Comparison of ENCODE assay signal across 8 cellular contexts in the genomic region with DNA sequence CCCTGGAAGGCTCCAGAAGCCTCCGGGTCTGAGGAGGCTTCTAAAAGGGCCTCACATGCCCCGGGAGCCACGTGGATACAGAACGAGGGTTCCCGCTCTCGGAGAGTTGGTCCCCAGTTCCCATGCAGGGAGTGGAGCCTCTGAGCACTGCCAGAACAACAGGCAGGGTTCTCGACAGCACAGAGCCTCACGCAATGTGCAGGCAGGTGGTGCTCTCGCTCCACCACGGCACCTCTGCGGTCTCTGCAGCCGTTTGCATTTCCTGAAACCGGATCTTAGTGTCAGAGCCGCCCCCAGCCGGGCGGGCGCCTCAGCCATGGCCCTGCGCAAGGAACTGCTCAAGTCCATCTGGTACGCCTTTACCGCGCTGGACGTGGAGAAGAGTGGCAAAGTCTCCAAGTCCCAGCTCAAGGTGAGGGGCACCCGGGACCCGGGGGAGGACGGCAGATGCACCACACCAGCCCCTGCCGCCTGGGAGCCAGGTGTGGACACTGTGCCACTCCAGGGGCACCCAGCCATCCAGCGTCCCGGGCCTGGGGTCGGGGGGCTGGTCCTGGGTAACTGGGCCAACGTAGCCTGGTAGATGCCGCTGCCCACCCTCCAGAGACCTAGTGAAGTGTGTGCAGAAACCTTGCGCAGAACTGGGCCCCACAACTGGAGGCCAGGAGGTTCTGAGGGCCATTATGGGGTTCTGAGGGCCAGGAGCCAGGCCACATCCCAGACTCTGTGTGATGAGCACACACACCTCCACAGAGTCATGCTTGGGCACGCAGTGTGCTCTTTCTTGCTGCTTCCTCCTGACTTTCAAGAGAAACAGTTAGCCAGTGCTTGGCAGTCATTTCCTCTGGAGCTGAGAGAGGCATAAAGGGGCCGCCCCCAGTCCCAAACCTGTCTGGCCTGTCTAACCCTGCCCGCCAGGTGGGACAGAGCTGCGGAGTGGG. TPM values are rescaled to one million over a fixed set of nuclear protein-coding genes. Genes with fewer than 3 reads are reported as not detected.
DNase-seq lines count a peak whose midpoint lies in the region; ATAC-seq, FAIRE-seq and TF ChIP-seq lines count a peak whose summit lies in the region.

A gene with protein sequence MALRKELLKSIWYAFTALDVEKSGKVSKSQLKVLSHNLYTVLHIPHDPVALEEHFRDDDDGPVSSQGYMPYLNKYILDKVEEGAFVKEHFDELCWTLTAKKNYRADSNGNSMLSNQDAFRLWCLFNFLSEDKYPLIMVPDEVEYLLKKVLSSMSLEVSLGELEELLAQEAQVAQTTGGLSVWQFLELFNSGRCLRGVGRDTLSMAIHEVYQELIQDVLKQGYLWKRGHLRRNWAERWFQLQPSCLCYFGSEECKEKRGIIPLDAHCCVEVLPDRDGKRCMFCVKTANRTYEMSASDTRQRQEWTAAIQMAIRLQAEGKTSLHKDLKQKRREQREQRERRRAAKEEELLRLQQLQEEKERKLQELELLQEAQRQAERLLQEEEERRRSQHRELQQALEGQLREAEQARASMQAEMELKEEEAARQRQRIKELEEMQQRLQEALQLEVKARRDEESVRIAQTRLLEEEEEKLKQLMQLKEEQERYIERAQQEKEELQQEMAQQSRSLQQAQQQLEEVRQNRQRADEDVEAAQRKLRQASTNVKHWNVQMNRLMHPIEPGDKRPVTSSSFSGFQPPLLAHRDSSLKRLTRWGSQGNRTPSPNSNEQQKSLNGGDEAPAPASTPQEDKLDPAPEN (plus strand): TSS at position 278 of the 941 bp plus-strand sequence. CDS start 39 bp downstream, at position 317.

- H3K9me3 ChIP-seq in mammary epithelial cell (replicated peaks; ENCODE audit: insufficient read depth, low read length) (no peaks in the 10 kb centered on the region), kidney (ENCODE audit: control insufficient read depth in 1 of 2, low read length in 2 of 2) (no peaks in the 10 kb centered on the region)

- ATAC-seq in GM18505 (IDR thresholded peaks at IDR 0.05; ENCODE audit: unreplicated experiment) (peak; percentile 66), HG02981 (IDR thresholded peaks at IDR 0.05; ENCODE audit: unreplicated experiment) (peak; percentile 81)

- dilution Hi-C loops in mammary epithelial cell (cut with HindIII; ENCODE audit: low sequenced_read_pairs), result no loop called here

- TF ChIP-seq CTCF in VCaP (conservative IDR thresholded peaks at IDR 0.05) (peak; percentile 91), mammary epithelial cell (conservative IDR thresholded peaks at IDR 0.05 in 1 of 2, IDR thresholded peaks at IDR 0.05 in 1 of 2; ENCODE audit: extremely low read depth in 1 of 2, insufficient read depth in 1 of 2, low read depth in 1 of 2, low read length in 2 of 2) (peak; percentile 92 to 98), kidney (IDR thresholded peaks at IDR 0.05; ENCODE audit: borderline replicate concordance, extremely low read depth, insufficient read depth) (peak; percentile 68)

- in situ Hi-C loops in mammary epithelial cell (cut with MboI; ENCODE audit: low sequenced_read_pairs in 2 of 2), result loop anchor here in 1 of 2 donors (5.0 to 25.0 kb wide), 2 partner anchors 169 to 439 kb away; a partner anchor contains a TSS

- H3K4me1 ChIP-seq in mammary epithelial cell (ENCODE audit: insufficient read depth, low read length), result peaks cover 35% of the 10 kb centered on the region
- peaks cover 0 to 10% of the 10 kb centered on the region in 2 donors for H3K4me1 ChIP-seq in kidney (ENCODE audit: control insufficient read depth in 1 of 2, insufficient read depth in 1 of 2, low read depth in 1 of 2, low read length in 2 of 2)

- 3% methylated on average over 31 of the region's 36 CpGs for WGBS in mammary epithelial cell (ENCODE audit: low coverage, missing lambda C conversion rate)

- H3K27me3 ChIP-seq in mammary epithelial cell (ENCODE audit: insufficient read depth, low read length), result no peaks in the 10 kb centered on the region

- TF ChIP-seq POLR2A in GM18505 (IDR thresholded peaks at IDR 0.05; ENCODE audit: borderline replicate concordance, extremely low read depth, insufficient read depth, insufficient read length), result peak; percentile 82

- H3K36me3 ChIP-seq in mammary epithelial cell (ENCODE audit: insufficient read depth, low read length) (no peaks in the 10 kb centered on the region), kidney (ENCODE audit: control insufficient read depth in 1 of 2, insufficient read depth in 2 of 2, low read length in 2 of 2) (peaks cover 9 to 11% of the 10 kb centered on the region in 2 donors)

- H3K9ac ChIP-seq in mammary epithelial cell (ENCODE audit: insufficient read depth, low read length) (peak within 1 kb of the TSS; percentile 88), kidney (ENCODE audit: low read length in 2 of 2) (peak within 1 kb of the TSS in 1 of 2 donors; percentile 9)

- intact Hi-C loops in mammary epithelial cell (cut with micrococcal nuclease) (loop anchor here (1.0 to 2.0 kb wide), 7 partner anchors 29 to 439 kb away; a partner anchor contains a TSS), kidney (cut with DNase I) (no loop called here)

- no peak for FAIRE-seq in kidney (lab: Jason Lieb, UNC)

- H3K4me3 ChIP-seq in mammary epithelial cell (replicated peaks in 1 of 3; ENCODE audit: insufficient read depth in 1 of 3, low read depth in 2 of 3, low read length in 3 of 3) (peak within 1 kb of the TSS; percentile 66 to 85 (median 76)), kidney (ENCODE audit: low read length in 2 of 2) (peak within 1 kb of the TSS; percentile 30 to 37)

- CTCF ChIA-PET in mammary epithelial cell (lab: Charles Lee; ENCODE audit: low non-redundant PET), result interaction anchor here (0.7 kb wide), 1 partner anchor 225 kb away, joined by 4 read pairs; no protein-coding TSS in a partner anchor

- no peaks in the 10 kb centered on the region for H4K20me1 ChIP-seq in mammary epithelial cell (ENCODE audit: insufficient read depth, low read length)

- H3K79me2 ChIP-seq in mammary epithelial cell (ENCODE audit: insufficient read depth, low read length), result peaks cover 39% of the 10 kb centered on the region

- DNase-seq in NCI-H2107 treated with DMSO at 0.1 percent for 48 hours (lab: John Stamatoyannopoulos, UW; ENCODE audit: unreplicated experiment) (peak; percentile 69), mammary epithelial cell (peak; percentile 90), kidney (peak; percentile 92), foreskin melanocyte (no peak)
- DNase-seq in stimulated activated CD4-positive, alpha-beta T cell treated with anti-CD3 and anti-CD28 coated beads, Interleukin-1b, Interleukin-23, amount 100 ng/mL, for 24 hours (ENCODE audit: low read depth in 4 of 4, low spot score in 1 of 4), result peak; percentile 59 to 79 (median 73)

- H2AFZ ChIP-seq in mammary epithelial cell (ENCODE audit: low read depth, low read length), result peak within 1 kb of the TSS; percentile 95

- H3K4me2 ChIP-seq in mammary epithelial cell (ENCODE audit: insufficient read depth, low read depth, low read length), result peak within 1 kb of the TSS; percentile 100

- H3K27ac ChIP-seq in VCaP (peak within 1 kb of the TSS; percentile 62; the same call in 1 of the 2 replicates), mammary epithelial cell (ENCODE audit: insufficient read depth, low read depth, low read length) (peak within 1 kb of the TSS; percentile 80), kidney (ENCODE audit: low read depth in 2 of 2, low read length in 2 of 2) (no peak within 1 kb of the TSS)

- no TSS peak for BruUV-seq in mammary epithelial cell (replicated peaks; lab: Mats Ljungman, UMichigan)

RNA-seq across cellular contexts. Expression of the gene that starts here (rescaled TPM):
- total RNA-seq in mammary epithelial cell (10 to 100 TPM; 12.8 to 32.9 TPM), kidney (16.3 TPM)
- polyA plus RNA-seq in mammary epithelial cell (19.3 TPM), kidney (ENCODE audit: insufficient read depth, low read depth, low replicate concordance) (2.7 TPM)
- polyA minus RNA-seq in mammary epithelial cell, result 4.4 TPM

Comparison
In these comparisons a context has a peak if more than half of its experiments do, and no peak if none do; other contexts are left out.
1. H3K27ac ChIP-seq: peak in VCaP (single experiment) and mammary epithelial cell (single experiment); none in kidney (0 of 2).
2. Peak in every context shown above with its lines, with median percentiles within 50 percentile points of each other: CTCF ChIP-seq.